ENCODE assay signal across 8 cellular contexts in the genomic region with DNA sequence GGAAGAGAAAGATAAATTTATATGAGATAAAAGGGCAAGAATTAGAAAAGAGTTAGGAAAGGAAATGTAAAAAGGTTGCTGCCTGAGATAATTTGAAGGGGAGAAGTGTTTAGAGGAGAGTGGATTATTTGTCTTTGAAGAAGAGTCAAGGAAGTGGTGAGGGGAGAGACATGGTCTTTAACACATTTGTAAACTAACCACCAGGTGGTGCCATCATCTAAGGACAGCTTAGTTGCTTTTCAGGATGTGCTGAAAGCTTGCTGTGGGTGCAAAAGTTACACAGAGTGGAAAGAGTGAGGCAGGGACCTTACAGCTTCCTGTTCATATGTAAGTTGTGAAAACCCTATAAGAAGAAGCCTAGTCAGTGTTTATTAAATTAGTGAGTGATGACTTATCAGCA.
A peak's percentile ranks its signal among the peaks of the same experiment; 100 is the strongest.
DNase-seq lines count a peak whose midpoint lies in the region; ATAC-seq and TF ChIP-seq lines count a peak whose summit lies in the region.
"Had no signal": no experiment of that assay in that cellular context is flagged by ENCODE, and none has a peak within 500 bp of the region (broad histone marks: within the 10 kb centered on the region; RNA-seq: fewer than 3 reads in every experiment).

No MANE protein-coding gene starts in this region.

- H3K27me3 ChIP-seq in HL-60 (ENCODE audit: insufficient read depth, poor library complexity, severe bottlenecking) (no peaks in the 10 kb centered on the region), PC-9 (ENCODE audit: insufficient read depth, low read depth) (no peaks in the 10 kb centered on the region), suprapubic skin (no peaks in the 10 kb centered on the region), sigmoid colon (no peaks in the 10 kb centered on the region)

- CTCF ChIA-PET in PC-9 (lab: Charles Lee) = no interaction called here

- H3K79me2 ChIP-seq in PC-9 (ENCODE audit: low read depth) = no peaks in the 10 kb centered on the region

- no peaks in the 10 kb centered on the region for H3F3A ChIP-seq in PC-9 (ENCODE audit: insufficient read depth, low read depth)

- H3K4me3 ChIP-seq in HL-60 (replicated peaks; ENCODE audit: insufficient read depth, low read length) (no peak overlapping the region), PC-9 (no peak overlapping the region), suprapubic skin (no peak overlapping the region), sigmoid colon (no peak overlapping the region)
- H3K4me3 ChIP-seq: skin epidermis had no signal

- no peak overlapping the region for H2AFZ ChIP-seq in PC-9

- no peaks in the 10 kb centered on the region for H3K9me3 ChIP-seq in PC-9 (ENCODE audit: insufficient read depth, low read depth)
- peaks cover 4% of the 10 kb centered on the region for H3K9me3 ChIP-seq in suprapubic skin
- no peaks in the 10 kb centered on the region for H3K9me3 ChIP-seq in sigmoid colon

- no TSS peak for BruUV-seq in PC-9 (replicated peaks; lab: Mats Ljungman, UMichigan)

- TF ChIP-seq EP300 in suprapubic skin (IDR thresholded peaks at IDR 0.05) (no peak), sigmoid colon (IDR thresholded peaks at IDR 0.05) (no peak)

- TF ChIP-seq POLR2A in suprapubic skin (IDR thresholded peaks at IDR 0.05) = no peak
- TF ChIP-seq POLR2A in sigmoid colon (IDR thresholded peaks at IDR 0.05) = no peak

- no peaks in the 10 kb centered on the region for H3K9me2 ChIP-seq in PC-9 (ENCODE audit: insufficient read depth)

- no peak for ATAC-seq in GM21825 (IDR thresholded peaks at IDR 0.05; ENCODE audit: unreplicated experiment)

- TF ChIP-seq CTCF in GM10266 (IDR thresholded peaks at IDR 0.05; ENCODE audit: control insufficient read depth, insufficient read depth, low read depth, missing control alignments) = peak; percentile 31
- TF ChIP-seq CTCF in HL-60 (IDR thresholded peaks at IDR 0.05; ENCODE audit: insufficient read depth, low read length) = no peak
- peak; percentile 75 for TF ChIP-seq CTCF in PC-9 (conservative IDR thresholded peaks at IDR 0.05)
- TF ChIP-seq CTCF in suprapubic skin (IDR thresholded peaks at IDR 0.05) = no peak
- no peak for TF ChIP-seq CTCF in sigmoid colon (IDR thresholded peaks at IDR 0.05)

- intact Hi-C loops in PC-9 (cut with micrococcal nuclease; ENCODE audit: unreplicated experiment) = loop anchor here (2.0 to 5.0 kb wide), 2 partner anchors 594 to 1579 kb away; no protein-coding TSS in a partner anchor
- intact Hi-C loops in sigmoid colon (cut with DNase I) = no loop called here

- H3K4me1 ChIP-seq in PC-9 (replicated peaks; ENCODE audit: insufficient read depth) (no peaks in the 10 kb centered on the region), suprapubic skin (no peaks in the 10 kb centered on the region), sigmoid colon (no peaks in the 10 kb centered on the region)

- H3K27ac ChIP-seq in HL-60 (replicated peaks) (no peak overlapping the region), PC-9 (no peak overlapping the region), suprapubic skin (no peak overlapping the region), sigmoid colon (no peak overlapping the region)
- H3K27ac ChIP-seq: skin epidermis had no signal

- H4K20me1 ChIP-seq in PC-9 (ENCODE audit: insufficient read depth) = no peaks in the 10 kb centered on the region

- H3K36me3 ChIP-seq in PC-9 (ENCODE audit: low read depth) = no peaks in the 10 kb centered on the region
- H3K36me3 ChIP-seq in suprapubic skin = no peaks in the 10 kb centered on the region
- no peaks in the 10 kb centered on the region for H3K36me3 ChIP-seq in sigmoid colon

- no peak overlapping the region for H3K4me2 ChIP-seq in PC-9

- DNase-seq in GM10266 (ENCODE audit: extremely low spot score) (no peak), HL-60 (ENCODE audit: low read depth in 1 of 2, low spot score in 1 of 2) (peak; percentile 18 to 39), PC-9 (peak in 1 of 2 experiments; percentile 3), iris pigment epithelial cell (ENCODE audit: low read depth) (peak; percentile 6), suprapubic skin (ENCODE audit: low spot score in 2 of 2) (no peak), sigmoid colon (no peak)

- POLR2A ChIA-PET in PC-9 (lab: Charles Lee; ENCODE audit: unreplicated experiment) = no interaction called here

Comparison
In these comparisons a context has a peak if more than half of its experiments do, and no peak if none do; other contexts are left out.
1. DNase-seq: peak in HL-60 (2 of 2) and iris pigment epithelial cell (single experiment); none in GM10266 (single experiment), suprapubic skin (0 of 2) and sigmoid colon (single experiment).
2. CTCF ChIP-seq: peak in GM10266 (single experiment) and PC-9 (single experiment); none in HL-60 (single experiment), suprapubic skin (0 of 2) and sigmoid colon (0 of 4).